Comparison of ENCODE assay signal across 8 cellular contexts in the genomic region with DNA sequence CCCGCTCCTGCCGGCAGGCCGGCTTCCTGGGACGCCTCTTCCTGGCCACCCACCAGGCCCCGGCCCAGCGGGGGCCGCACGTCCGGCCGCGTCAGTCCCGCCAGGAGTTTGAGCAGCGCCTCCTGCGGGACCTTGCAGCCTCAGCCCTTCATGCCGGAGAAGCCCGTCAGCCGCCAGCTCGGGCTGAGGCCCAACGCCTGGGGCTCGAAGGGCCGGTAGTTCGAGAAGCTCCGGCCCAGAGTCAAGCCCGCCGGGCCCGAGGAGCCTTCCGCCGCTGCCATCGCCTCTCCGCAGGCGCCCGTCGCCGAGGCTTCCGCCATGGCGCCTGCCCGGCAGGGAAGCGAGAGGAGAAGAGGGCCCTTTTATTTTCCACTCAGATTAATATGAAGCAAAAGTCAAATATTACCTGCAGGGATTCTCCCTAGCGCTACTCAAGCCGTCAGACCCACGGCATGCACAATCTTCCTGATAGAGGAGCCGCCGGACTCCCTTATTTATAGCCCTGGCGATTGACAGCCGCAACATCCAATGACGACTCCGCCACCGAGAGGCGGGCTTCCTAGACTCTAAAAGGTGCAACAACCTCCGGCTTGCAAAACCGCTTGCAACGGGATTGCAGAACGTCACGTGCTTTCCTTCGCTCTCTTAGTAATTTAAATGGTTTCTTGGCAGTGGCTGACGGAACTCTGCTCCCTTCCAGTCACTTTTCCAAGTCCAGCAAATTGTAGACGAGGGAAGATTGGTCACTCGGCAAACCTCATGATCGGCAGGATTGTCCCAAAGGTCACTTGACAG. TPM values are rescaled to one million over a fixed set of nuclear protein-coding genes. Genes with fewer than 3 reads are reported as not detected.
DNase-seq lines count a peak whose midpoint lies in the region; ATAC-seq and TF ChIP-seq lines count a peak whose summit lies in the region.

A gene with protein sequence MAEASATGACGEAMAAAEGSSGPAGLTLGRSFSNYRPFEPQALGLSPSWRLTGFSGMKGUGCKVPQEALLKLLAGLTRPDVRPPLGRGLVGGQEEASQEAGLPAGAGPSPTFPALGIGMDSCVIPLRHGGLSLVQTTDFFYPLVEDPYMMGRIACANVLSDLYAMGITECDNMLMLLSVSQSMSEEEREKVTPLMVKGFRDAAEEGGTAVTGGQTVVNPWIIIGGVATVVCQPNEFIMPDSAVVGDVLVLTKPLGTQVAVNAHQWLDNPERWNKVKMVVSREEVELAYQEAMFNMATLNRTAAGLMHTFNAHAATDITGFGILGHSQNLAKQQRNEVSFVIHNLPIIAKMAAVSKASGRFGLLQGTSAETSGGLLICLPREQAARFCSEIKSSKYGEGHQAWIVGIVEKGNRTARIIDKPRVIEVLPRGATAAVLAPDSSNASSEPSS (minus strand): TSS at position 467 of the 795 bp plus-strand sequence. CDS start 147 bp downstream, at position 320.

- peak within 1 kb of the TSS; percentile 95 for H3K27ac Mint-ChIP-seq in CD8-positive, alpha-beta T cell
- peak within 1 kb of the TSS; percentile 92 to 97 for H3K27ac Mint-ChIP-seq in effector memory CD8-positive, alpha-beta T cell
- peak within 1 kb of the TSS; percentile 92 for H3K27ac Mint-ChIP-seq in memory B cell

- H3K36me3 Mint-ChIP-seq in CD8-positive, alpha-beta T cell = peaks cover 18% of the 10 kb centered on the region
- H3K36me3 Mint-ChIP-seq in effector memory CD8-positive, alpha-beta T cell (ENCODE audit: insufficient read depth) = peaks cover 11% of the 10 kb centered on the region
- H3K36me3 Mint-ChIP-seq in memory B cell = peaks cover 10% of the 10 kb centered on the region

- peak within 1 kb of the TSS; percentile 76 for H3K27ac ChIP-seq in CD8-positive, alpha-beta T cell (ENCODE audit: low read depth, low read length)

- intact Hi-C loops in CD8-positive, alpha-beta T cell (cut with DNase I, micrococcal nuclease) = loop anchor here (1.0 to 5.0 kb wide), 6 partner anchors 15 to 212 kb away; a partner anchor contains a TSS

- peak; percentile 95 for ATAC-seq in CD8-positive, alpha-beta T cell
- ATAC-seq in GM19452 (IDR thresholded peaks at IDR 0.05; ENCODE audit: unreplicated experiment) (peak; percentile 85), memory B cell (ENCODE audit: low read depth) (peak; percentile 93)
- peak; percentile 87 for ATAC-seq in effector memory CD8-positive, alpha-beta T cell (replicated peaks)

- H3K4me3 Mint-ChIP-seq in CD8-positive, alpha-beta T cell = peak within 1 kb of the TSS; percentile 92
- peak within 1 kb of the TSS; percentile 89 to 96 for H3K4me3 Mint-ChIP-seq in effector memory CD8-positive, alpha-beta T cell
- H3K4me3 Mint-ChIP-seq in memory B cell = peak within 1 kb of the TSS; percentile 93

- TF ChIP-seq CTCF in CD8-positive, alpha-beta T cell (IDR thresholded peaks at IDR 0.05) = peak; percentile 31

- no peaks in the 10 kb centered on the region for H3K27me3 ChIP-seq in CD8-positive, alpha-beta T cell (ENCODE audit: insufficient read depth, low read length)

- DNase-seq in CD8-positive, alpha-beta T cell = peak; percentile 93 to 98 (median 94)
- DNase-seq in HT-29 (ENCODE audit: low spot score) (peak; percentile 98), memory B cell (ENCODE audit: low spot score in 2 of 2) (peak; percentile 89 to 93)
- DNase-seq in NK-92 treated with Interleukin-12 subunit alpha and Interleukin-12 subunit beta, amount 100 ng/mL, for 24 hours (lab: John Stamatoyannopoulos, UW) = peak; percentile 91
- DNase-seq in effector memory CD8-positive, alpha-beta T cell = peak; percentile 94 to 98 (median 94)
- peak; percentile 83 for DNase-seq in stimulated activated CD8-positive, alpha-beta memory T cell treated with anti-CD3 and anti-CD28 coated beads, Interleukin-12 subunit alpha, Interleukin-12 subunit beta, amount 100 ng/mL, for 24 hours (ENCODE audit: extremely low read depth)

- peaks cover 32% of the 10 kb centered on the region for H3K4me1 ChIP-seq in CD8-positive, alpha-beta T cell (ENCODE audit: insufficient read depth, low read length)

- no peaks in the 10 kb centered on the region for H3K27me3 Mint-ChIP-seq in CD8-positive, alpha-beta T cell (ENCODE audit: low read depth)
- H3K27me3 Mint-ChIP-seq in effector memory CD8-positive, alpha-beta T cell = no peaks in the 10 kb centered on the region
- no peaks in the 10 kb centered on the region for H3K27me3 Mint-ChIP-seq in memory B cell

- H3K36me3 ChIP-seq in CD8-positive, alpha-beta T cell (ENCODE audit: insufficient read depth, low read length) = no peaks in the 10 kb centered on the region

- peaks cover 42% of the 10 kb centered on the region for H3K4me1 Mint-ChIP-seq in CD8-positive, alpha-beta T cell (ENCODE audit: low read depth)
- H3K4me1 Mint-ChIP-seq in effector memory CD8-positive, alpha-beta T cell (ENCODE audit: low read depth in 2 of 2) = peaks cover 29 to 33% of the 10 kb centered on the region in 2 donors
- H3K4me1 Mint-ChIP-seq in memory B cell = peaks cover 26% of the 10 kb centered on the region

- CTCF ChIA-PET in CD8-positive, alpha-beta T cell (lab: Charles Lee) = interaction anchor here (1.0 to 5.3 kb wide), 4 partner anchors 12 to 43 kb away, joined by 5 to 46 read pairs (median 9); a partner anchor contains a TSS
- CTCF ChIA-PET in activated CD8-positive, alpha-beta memory T cell treated with anti-CD3 and anti-CD28 coated beads for 36 hours (lab: Charles Lee) = interaction anchor here (0.7 to 3.8 kb wide), 6 partner anchors 15 to 152 kb away, joined by 3 to 19 read pairs (median 6); a partner anchor contains a TSS

- POLR2A ChIA-PET in CD8-positive, alpha-beta T cell (lab: Charles Lee) = interaction anchor here (0.8 to 4.1 kb wide), 11 partner anchors 13 to 126 kb away, joined by 3 to 21 read pairs (median 3); a partner anchor contains a TSS
- POLR2A ChIA-PET in activated CD8-positive, alpha-beta memory T cell treated with anti-CD3 and anti-CD28 coated beads for 36 hours (lab: Charles Lee) = interaction anchor here (0.5 to 1.5 kb wide), 7 partner anchors 11 to 89 kb away, joined by 3 to 5 read pairs (median 3); a partner anchor contains a TSS

- no peaks in the 10 kb centered on the region for H3K9me3 Mint-ChIP-seq in CD8-positive, alpha-beta T cell
- no peaks in the 10 kb centered on the region for H3K9me3 Mint-ChIP-seq in effector memory CD8-positive, alpha-beta T cell
- H3K9me3 Mint-ChIP-seq in memory B cell = no peaks in the 10 kb centered on the region

- no peaks in the 10 kb centered on the region for H3K9me3 ChIP-seq in CD8-positive, alpha-beta T cell (ENCODE audit: low read length)

- H3K4me3 ChIP-seq in CD8-positive, alpha-beta T cell (ENCODE audit: low read depth, low read length) = peak within 1 kb of the TSS; percentile 69

RNA-seq across cellular contexts. Expression of the gene that starts here (rescaled TPM):
- 10 to 100 TPM; 22.6 to 24.1 TPM for total RNA-seq in CD8-positive, alpha-beta T cell
- 11.0 and 12.4 TPM in 2 replicates for total RNA-seq in HT-29 (2014; rRNA removed; shearing (Covaris generic))
- total RNA-seq in activated CD8-positive, alpha-beta memory T cell treated with anti-CD3 and anti-CD28 coated beads for 36 hours = 10 to 100 TPM; 70.8 to 71.3 TPM

Comparison
In these comparisons a context has a peak if more than half of its experiments do, and no peak if none do; other contexts are left out.
1. Peak in every context shown above with its lines: DNase-seq, ATAC-seq, H3K4me3 ChIP-seq and H3K27ac ChIP-seq.